ENCODE assay signal across 1 cellular context in genomic region chr7:91248996-91249395, GRCh38.
TF ChIP-seq lines count a peak whose summit lies in the region.

No MANE protein-coding gene starts in this region.

TF ChIP-seq in SK-N-SH treated with all-trans-retinoic acid at 6 μM for 48 hours, 23 proteins besides CTCF, POLR2A, EP300 and RAD21 (continued from another document):
- TF ChIP-seq, protein P1, sequence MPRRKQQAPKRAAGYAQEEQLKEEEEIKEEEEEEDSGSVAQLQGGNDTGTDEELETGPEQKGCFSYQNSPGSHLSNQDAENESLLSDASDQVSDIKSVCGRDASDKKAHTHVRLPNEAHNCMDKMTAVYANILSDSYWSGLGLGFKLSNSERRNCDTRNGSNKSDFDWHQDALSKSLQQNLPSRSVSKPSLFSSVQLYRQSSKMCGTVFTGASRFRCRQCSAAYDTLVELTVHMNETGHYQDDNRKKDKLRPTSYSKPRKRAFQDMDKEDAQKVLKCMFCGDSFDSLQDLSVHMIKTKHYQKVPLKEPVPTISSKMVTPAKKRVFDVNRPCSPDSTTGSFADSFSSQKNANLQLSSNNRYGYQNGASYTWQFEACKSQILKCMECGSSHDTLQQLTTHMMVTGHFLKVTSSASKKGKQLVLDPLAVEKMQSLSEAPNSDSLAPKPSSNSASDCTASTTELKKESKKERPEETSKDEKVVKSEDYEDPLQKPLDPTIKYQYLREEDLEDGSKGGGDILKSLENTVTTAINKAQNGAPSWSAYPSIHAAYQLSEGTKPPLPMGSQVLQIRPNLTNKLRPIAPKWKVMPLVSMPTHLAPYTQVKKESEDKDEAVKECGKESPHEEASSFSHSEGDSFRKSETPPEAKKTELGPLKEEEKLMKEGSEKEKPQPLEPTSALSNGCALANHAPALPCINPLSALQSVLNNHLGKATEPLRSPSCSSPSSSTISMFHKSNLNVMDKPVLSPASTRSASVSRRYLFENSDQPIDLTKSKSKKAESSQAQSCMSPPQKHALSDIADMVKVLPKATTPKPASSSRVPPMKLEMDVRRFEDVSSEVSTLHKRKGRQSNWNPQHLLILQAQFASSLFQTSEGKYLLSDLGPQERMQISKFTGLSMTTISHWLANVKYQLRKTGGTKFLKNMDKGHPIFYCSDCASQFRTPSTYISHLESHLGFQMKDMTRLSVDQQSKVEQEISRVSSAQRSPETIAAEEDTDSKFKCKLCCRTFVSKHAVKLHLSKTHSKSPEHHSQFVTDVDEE (CRISPR knock-in tag; IDR thresholded peaks at IDR 0.05) = no peak
- TF ChIP-seq TCF4 (CRISPR knock-in tag; IDR thresholded peaks at IDR 0.05; ENCODE audit: borderline replicate concordance) (no peak), ESRRG (CRISPR knock-in tag; IDR thresholded peaks at IDR 0.05) (no peak), RARB (CRISPR knock-in tag; IDR thresholded peaks at IDR 0.05) (no peak), ZFP30 (CRISPR knock-in tag; IDR thresholded peaks at IDR 0.05) (no peak), ISL1 (CRISPR knock-in tag; IDR thresholded peaks at IDR 0.05) (no peak), ZNF70 (CRISPR knock-in tag; IDR thresholded peaks at IDR 0.05) (no peak)
- TF ChIP-seq, protein P2, sequence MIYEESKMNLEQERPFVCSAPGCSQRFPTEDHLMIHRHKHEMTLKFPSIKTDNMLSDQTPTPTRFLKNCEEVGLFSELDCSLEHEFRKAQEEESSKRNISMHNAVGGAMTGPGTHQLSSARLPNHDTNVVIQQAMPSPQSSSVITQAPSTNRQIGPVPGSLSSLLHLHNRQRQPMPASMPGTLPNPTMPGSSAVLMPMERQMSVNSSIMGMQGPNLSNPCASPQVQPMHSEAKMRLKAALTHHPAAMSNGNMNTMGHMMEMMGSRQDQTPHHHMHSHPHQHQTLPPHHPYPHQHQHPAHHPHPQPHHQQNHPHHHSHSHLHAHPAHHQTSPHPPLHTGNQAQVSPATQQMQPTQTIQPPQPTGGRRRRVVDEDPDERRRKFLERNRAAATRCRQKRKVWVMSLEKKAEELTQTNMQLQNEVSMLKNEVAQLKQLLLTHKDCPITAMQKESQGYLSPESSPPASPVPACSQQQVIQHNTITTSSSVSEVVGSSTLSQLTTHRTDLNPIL (CRISPR knock-in tag; IDR thresholded peaks at IDR 0.05; ENCODE audit: low read depth) = no peak
